16 cellular contexts compared by ENCODE assay signal in genomic region chr22:42315392-42315756, GRCh38. TPM values are rescaled to one million over a fixed set of nuclear protein-coding genes. Genes with fewer than 3 reads are reported as not detected.
A peak's percentile ranks its signal among the peaks of the same experiment; 100 is the strongest.
DNase-seq lines count a peak whose midpoint lies in the region; ATAC-seq, FAIRE-seq and TF ChIP-seq lines count a peak whose summit lies in the region.
"Had no signal": no experiment of that assay in that cellular context is flagged by ENCODE, and none has a peak within 500 bp of the region (broad histone marks: within the 10 kb centered on the region; RNA-seq: fewer than 3 reads in every experiment).

No MANE protein-coding gene starts in this region.

- BruUV-seq in MCF 10A (replicated peaks; lab: Mats Ljungman, UMichigan): no TSS peak

- no peak for DNase-seq in breast epithelium (ENCODE audit: low spot score in 2 of 2)
- DNase-seq in MCF 10A (ENCODE audit: unreplicated experiment): no peak
- no peak for DNase-seq in T-cell
- no peak for DNase-seq in central memory CD8-positive, alpha-beta T cell (ENCODE audit: low spot score in 2 of 2)
- DNase-seq in small intestine: peak; percentile 84
- DNase-seq in lower lobe of right lung: no peak
- no peak for DNase-seq in heart right ventricle
- DNase-seq: cerebellar nuclear complex; KBM-7; NCI-H2029 treated with DMSO at 0.1 percent for 48 hours; NCI-H510A; stimulated activated naive B cell treated with anti-CD40 and anti-IgM and Interleukin-4, amounts not matched to agents 10 μg/mL and 1 μg/mL and 100 μg/mL, for 72 hours; SW 1271 had no signal

- no peaks in the 10 kb centered on the region for H3K27me3 ChIP-seq in breast epithelium
- no peaks in the 10 kb centered on the region for H3K27me3 ChIP-seq in small intestine (ENCODE audit: control insufficient read depth in 2 of 2, insufficient read depth in 2 of 2, low read length in 2 of 2)
- peaks cover 6% of the 10 kb centered on the region for H3K27me3 ChIP-seq in lower lobe of right lung (ENCODE audit: low read depth)
- peaks cover 0 to 37% (median 24%) of the 10 kb centered on the region in 7 donors for H3K27me3 ChIP-seq in heart right ventricle
- H3K27me3 ChIP-seq: right atrium auricular region had no signal

- intact Hi-C loops in breast epithelium (cut with DNase I; ENCODE audit: low total_unique reads): no loop called here
- intact Hi-C loops in MCF 10A (cut with micrococcal nuclease): loop anchor here (2.0 kb wide), 1 partner anchor 225 kb away; the partner anchor contains the start of gene NDUFA6
- intact Hi-C loops in lower lobe of right lung (cut with DNase I): no loop called here
- intact Hi-C loops in heart right ventricle (cut with DNase I): loop anchor here in 3 of 10 donors (10.0 kb wide), 3 partner anchors 69 to 141 kb away; no protein-coding TSS in a partner anchor

- H3K27ac ChIP-seq in breast epithelium: peak overlapping the region; percentile 65 to 78
- H3K27ac ChIP-seq in small intestine (ENCODE audit: low read depth in 1 of 2, low read length in 1 of 2): peak overlapping the region; percentile 56 to 58
- H3K27ac ChIP-seq in lower lobe of right lung: no peak overlapping the region
- H3K27ac ChIP-seq in heart right ventricle: no peak overlapping the region
- H3K27ac ChIP-seq: right atrium auricular region, thoracic aorta had no signal

- no peaks in the 10 kb centered on the region for H3K9me3 ChIP-seq in breast epithelium
- H3K9me3 ChIP-seq in small intestine (ENCODE audit: control insufficient read depth, low read depth): no peaks in the 10 kb centered on the region
- no peaks in the 10 kb centered on the region for H3K9me3 ChIP-seq in lower lobe of right lung
- H3K9me3 ChIP-seq in heart right ventricle: no peaks in the 10 kb centered on the region
- H3K9me3 ChIP-seq: right atrium auricular region, thoracic aorta had no signal

- FAIRE-seq in small intestine (lab: Jason Lieb, UNC): no peak

- H3K4me1 Mint-ChIP-seq in MCF 10A (ENCODE audit: insufficient read depth, unreplicated experiment) (peaks cover 44% of the 10 kb centered on the region), T-cell (peaks cover 49 to 55% (median 51%) of the 10 kb centered on the region in 3 donors)
- H3K4me1 Mint-ChIP-seq in central memory CD8-positive, alpha-beta T cell: peaks cover 57% of the 10 kb centered on the region

- H3K36me3 ChIP-seq in breast epithelium (no peaks in the 10 kb centered on the region), small intestine (ENCODE audit: control insufficient read depth in 2 of 2, insufficient read depth in 2 of 2, low read length in 2 of 2) (no peaks in the 10 kb centered on the region), lower lobe of right lung (no peaks in the 10 kb centered on the region), heart right ventricle (no peaks in the 10 kb centered on the region)
- H3K36me3 ChIP-seq: right atrium auricular region, thoracic aorta had no signal

- TF ChIP-seq POLR2A in breast epithelium (IDR thresholded peaks at IDR 0.05): no peak

- POLR2A ChIA-PET in MCF 10A (lab: Yijun Ruan, JAX): interaction anchor here (0.6 to 1.0 kb wide), 2 partner anchors 29 to 225 kb away, joined by 3 read pairs; no protein-coding TSS in a partner anchor
- POLR2A ChIA-PET in T-cell (lab: Charles Lee): no interaction called here

- H3K36me3 Mint-ChIP-seq in MCF 10A (ENCODE audit: insufficient read depth, unreplicated experiment) (no peaks in the 10 kb centered on the region), T-cell (no peaks in the 10 kb centered on the region)
- peaks cover 5% of the 10 kb centered on the region for H3K36me3 Mint-ChIP-seq in central memory CD8-positive, alpha-beta T cell (ENCODE audit: insufficient read depth)
- H3K36me3 Mint-ChIP-seq: stimulated activated naive B cell treated with anti-CD40 and anti-IgM and Interleukin-4, amounts not matched to agents 10 μg/mL and 1 μg/mL and 100 μg/mL, for 72 hours had no signal

- H3K4me3 ChIP-seq in breast epithelium (no peak overlapping the region), small intestine (ENCODE audit: low read depth in 1 of 2, low read length in 2 of 2) (no peak overlapping the region), lower lobe of right lung (no peak overlapping the region), heart right ventricle (no peak overlapping the region)
- H3K4me3 ChIP-seq: right atrium auricular region, thoracic aorta had no signal

- CTCF ChIA-PET in MCF 10A (lab: Yijun Ruan, JAX): no interaction called here
- CTCF ChIA-PET in T-cell (lab: Charles Lee): no interaction called here

- peaks cover 13 to 35% of the 10 kb centered on the region in 2 donors for H3K4me1 ChIP-seq in breast epithelium
- H3K4me1 ChIP-seq in small intestine (ENCODE audit: control insufficient read depth in 2 of 2, insufficient read depth in 1 of 2, low read depth in 1 of 2, low read length in 1 of 2): peaks cover 0 to 6% of the 10 kb centered on the region in 2 donors
- H3K4me1 ChIP-seq in lower lobe of right lung: no peaks in the 10 kb centered on the region
- peaks cover 0 to 15% (median 6%) of the 10 kb centered on the region in 9 donors for H3K4me1 ChIP-seq in heart right ventricle

- no peaks in the 10 kb centered on the region for H3K27me3 Mint-ChIP-seq in MCF 10A (ENCODE audit: insufficient read depth, unreplicated experiment)
- no peaks in the 10 kb centered on the region for H3K27me3 Mint-ChIP-seq in T-cell
- no peaks in the 10 kb centered on the region for H3K27me3 Mint-ChIP-seq in central memory CD8-positive, alpha-beta T cell

- H3K27ac Mint-ChIP-seq in MCF 10A (ENCODE audit: low read depth, unreplicated experiment) (no peak overlapping the region), T-cell (peak overlapping the region; percentile 86 to 91)
- H3K27ac Mint-ChIP-seq in central memory CD8-positive, alpha-beta T cell (ENCODE audit: low read depth): peak overlapping the region; percentile 91

- H3K4me3 Mint-ChIP-seq in MCF 10A (ENCODE audit: unreplicated experiment) (no peak overlapping the region), T-cell (peak overlapping the region in 2 of 3 donors; percentile 5 to 68)
- H3K4me3 Mint-ChIP-seq in central memory CD8-positive, alpha-beta T cell: peak overlapping the region; percentile 59
- H3K4me3 Mint-ChIP-seq: stimulated activated naive B cell treated with anti-CD40 and anti-IgM and Interleukin-4, amounts not matched to agents 10 μg/mL and 1 μg/mL and 100 μg/mL, for 72 hours had no signal

- H3K9me3 Mint-ChIP-seq in MCF 10A (ENCODE audit: unreplicated experiment) (no peaks in the 10 kb centered on the region), T-cell (no peaks in the 10 kb centered on the region)
- H3K9me3 Mint-ChIP-seq in central memory CD8-positive, alpha-beta T cell: no peaks in the 10 kb centered on the region
- H3K9me3 Mint-ChIP-seq: stimulated activated naive B cell treated with anti-CD40 and anti-IgM and Interleukin-4, amounts not matched to agents 10 μg/mL and 1 μg/mL and 100 μg/mL, for 72 hours had no signal

- TF ChIP-seq CTCF in breast epithelium (IDR thresholded peaks at IDR 0.05) (no peak), MCF 10A (IDR thresholded peaks at IDR 0.05; ENCODE audit: unreplicated experiment) (no peak), lower lobe of right lung (IDR thresholded peaks at IDR 0.05) (no peak), heart right ventricle (IDR thresholded peaks at IDR 0.05) (no peak)

- ATAC-seq in T-cell (replicated peaks in 1 of 4): no peak
- ATAC-seq in central memory CD8-positive, alpha-beta T cell (replicated peaks; ENCODE audit: extremely low read depth, poor library complexity, severe bottlenecking): no peak
- ATAC-seq in HG02970 (IDR thresholded peaks at IDR 0.05; ENCODE audit: low FRiP score, unreplicated experiment): no peak
- ATAC-seq in lower lobe of right lung: no peak
- no peak for ATAC-seq in heart right ventricle
- ATAC-seq: stimulated activated naive B cell treated with anti-CD40 and anti-IgM and Interleukin-4, amounts not matched to agents 10 μg/mL and 1 μg/mL and 100 μg/mL, for 72 hours had no signal

RNA-seq across cellular contexts. Expression of gene TCF20, which starts 44.9 kb away (rescaled TPM):
- 10 to 100 TPM; 24.2 to 43.3 (median 36.1) TPM for total RNA-seq in breast epithelium
- total RNA-seq in MCF 10A (2022): 44.7 and 56.4 TPM in 2 replicates
- 10 to 100 TPM; 84.2 to 98.8 (median 88.5) TPM for total RNA-seq in T-cell
- 10 to 100 TPM in 1 of 3 donors, 1 to 10 TPM in 2; 6.2 to 20.0 (median 6.9) TPM for polyA plus RNA-seq in small intestine
- 38.8 TPM for total RNA-seq in lower lobe of right lung
- total RNA-seq in heart right ventricle: 10 to 100 TPM; 11.6 to 18.8 (median 15.3) TPM
- polyA plus RNA-seq in heart right ventricle: 1 to 10 TPM; 4.2 to 5.3 TPM

Comparison
In these comparisons a context has a peak if more than half of its experiments do, and no peak if none do; other contexts are left out.
1. H3K27ac ChIP-seq: peak in breast epithelium (2 of 2) and small intestine (2 of 2); none in lower lobe of right lung (single experiment) and heart right ventricle (0 of 10).